ENCODE assay signal across 1 cellular context in genomic region chr16:89485701-89486246, GRCh38.
TF ChIP-seq lines count a peak whose summit lies in the region.

No MANE protein-coding gene starts in this region.

TF ChIP-seq in HepG2, 621 proteins besides CTCF, POLR2A, EP300 and RAD21:
- TF ChIP-seq ONECUT2 (CRISPR knock-in tag; IDR thresholded peaks at IDR 0.05): peak; percentile 72; the same call in 1 of the 2 replicates
- TF ChIP-seq, protein P1, sequence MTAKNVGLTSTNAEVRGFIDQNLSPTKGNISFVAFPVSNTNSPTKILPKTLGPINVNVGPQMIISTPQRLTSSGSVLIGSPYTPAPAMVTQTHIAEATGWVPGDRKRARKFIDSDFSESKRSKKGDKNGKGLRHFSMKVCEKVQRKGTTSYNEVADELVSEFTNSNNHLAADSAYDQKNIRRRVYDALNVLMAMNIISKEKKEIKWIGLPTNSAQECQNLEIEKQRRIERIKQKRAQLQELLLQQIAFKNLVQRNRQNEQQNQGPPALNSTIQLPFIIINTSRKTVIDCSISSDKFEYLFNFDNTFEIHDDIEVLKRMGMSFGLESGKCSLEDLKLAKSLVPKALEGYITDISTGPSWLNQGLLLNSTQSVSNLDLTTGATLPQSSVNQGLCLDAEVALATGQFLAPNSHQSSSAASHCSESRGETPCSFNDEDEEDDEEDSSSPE (CRISPR knock-in tag; IDR thresholded peaks at IDR 0.05): 0 out of 2 replicates have a peak, but pooled peaks have one; percentile 19
- no peak for TF ChIP-seq HIVEP1 (CRISPR knock-in tag; IDR thresholded peaks at IDR 0.05)
- TF ChIP-seq KMT2A (CRISPR knock-in tag; IDR thresholded peaks at IDR 0.05): 0 out of 2 replicates have a peak, but pooled peaks have one; percentile 13
- TF ChIP-seq RARA (CRISPR knock-in tag; IDR thresholded peaks at IDR 0.05): peak; percentile 25; the same call in 1 of the 2 replicates
- no peak for TF ChIP-seq ZNF567 (CRISPR knock-in tag; IDR thresholded peaks at IDR 0.05; ENCODE audit: borderline replicate concordance)
- TF ChIP-seq EEA1 (CRISPR knock-in tag; IDR thresholded peaks at IDR 0.05; ENCODE audit: borderline replicate concordance): no peak
- TF ChIP-seq ZNF558 (CRISPR knock-in tag; IDR thresholded peaks at IDR 0.05; ENCODE audit: borderline replicate concordance): no peak
- TF ChIP-seq SMAD3 (CRISPR knock-in tag; IDR thresholded peaks at IDR 0.05): peak; percentile 48; the same call in 1 of the 2 replicates
- TF ChIP-seq SYNCRIP (IDR thresholded peaks at IDR 0.05; ENCODE audit: insufficient read depth, low read depth, low read length): no peak
- TF ChIP-seq LRRFIP1 (CRISPR knock-in tag; conservative IDR thresholded peaks at IDR 0.05): no peak
- TF ChIP-seq ZNF468 (CRISPR knock-in tag; IDR thresholded peaks at IDR 0.05): no peak
- TF ChIP-seq, protein P2, sequence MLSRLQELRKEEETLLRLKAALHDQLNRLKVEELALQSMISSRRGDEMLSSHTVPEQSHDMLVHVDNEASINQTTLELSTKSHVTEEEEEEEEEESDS (CRISPR knock-in tag; IDR thresholded peaks at IDR 0.05; ENCODE audit: borderline replicate concordance): no peak
- TF ChIP-seq PCBP1 (IDR thresholded peaks at IDR 0.05; ENCODE audit: borderline replicate concordance, low read depth, low read length): no peak
- no peak for TF ChIP-seq ZNF142 (CRISPR knock-in tag; IDR thresholded peaks at IDR 0.05)
- TF ChIP-seq, protein P3, sequence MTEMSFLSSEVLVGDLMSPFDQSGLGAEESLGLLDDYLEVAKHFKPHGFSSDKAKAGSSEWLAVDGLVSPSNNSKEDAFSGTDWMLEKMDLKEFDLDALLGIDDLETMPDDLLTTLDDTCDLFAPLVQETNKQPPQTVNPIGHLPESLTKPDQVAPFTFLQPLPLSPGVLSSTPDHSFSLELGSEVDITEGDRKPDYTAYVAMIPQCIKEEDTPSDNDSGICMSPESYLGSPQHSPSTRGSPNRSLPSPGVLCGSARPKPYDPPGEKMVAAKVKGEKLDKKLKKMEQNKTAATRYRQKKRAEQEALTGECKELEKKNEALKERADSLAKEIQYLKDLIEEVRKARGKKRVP (CRISPR knock-in tag; IDR thresholded peaks at IDR 0.05): no peak
- no peak for TF ChIP-seq SUZ12 (IDR thresholded peaks at IDR 0.05; ENCODE audit: low read depth, low read length)
- TF ChIP-seq, protein P4, sequence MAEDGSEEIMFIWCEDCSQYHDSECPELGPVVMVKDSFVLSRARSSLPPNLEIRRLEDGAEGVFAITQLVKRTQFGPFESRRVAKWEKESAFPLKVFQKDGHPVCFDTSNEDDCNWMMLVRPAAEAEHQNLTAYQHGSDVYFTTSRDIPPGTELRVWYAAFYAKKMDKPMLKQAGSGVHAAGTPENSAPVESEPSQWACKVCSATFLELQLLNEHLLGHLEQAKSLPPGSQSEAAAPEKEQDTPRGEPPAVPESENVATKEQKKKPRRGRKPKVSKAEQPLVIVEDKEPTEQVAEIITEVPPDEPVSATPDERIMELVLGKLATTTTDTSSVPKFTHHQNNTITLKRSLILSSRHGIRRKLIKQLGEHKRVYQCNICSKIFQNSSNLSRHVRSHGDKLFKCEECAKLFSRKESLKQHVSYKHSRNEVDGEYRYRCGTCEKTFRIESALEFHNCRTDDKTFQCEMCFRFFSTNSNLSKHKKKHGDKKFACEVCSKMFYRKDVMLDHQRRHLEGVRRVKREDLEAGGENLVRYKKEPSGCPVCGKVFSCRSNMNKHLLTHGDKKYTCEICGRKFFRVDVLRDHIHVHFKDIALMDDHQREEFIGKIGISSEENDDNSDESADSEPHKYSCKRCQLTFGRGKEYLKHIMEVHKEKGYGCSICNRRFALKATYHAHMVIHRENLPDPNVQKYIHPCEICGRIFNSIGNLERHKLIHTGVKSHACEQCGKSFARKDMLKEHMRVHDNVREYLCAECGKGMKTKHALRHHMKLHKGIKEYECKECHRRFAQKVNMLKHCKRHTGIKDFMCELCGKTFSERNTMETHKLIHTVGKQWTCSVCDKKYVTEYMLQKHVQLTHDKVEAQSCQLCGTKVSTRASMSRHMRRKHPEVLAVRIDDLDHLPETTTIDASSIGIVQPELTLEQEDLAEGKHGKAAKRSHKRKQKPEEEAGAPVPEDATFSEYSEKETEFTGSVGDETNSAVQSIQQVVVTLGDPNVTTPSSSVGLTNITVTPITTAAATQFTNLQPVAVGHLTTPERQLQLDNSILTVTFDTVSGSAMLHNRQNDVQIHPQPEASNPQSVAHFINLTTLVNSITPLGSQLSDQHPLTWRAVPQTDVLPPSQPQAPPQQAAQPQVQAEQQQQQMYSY (CRISPR knock-in tag; IDR thresholded peaks at IDR 0.05): no peak
- TF ChIP-seq ZNF292 (CRISPR knock-in tag; IDR thresholded peaks at IDR 0.05; ENCODE audit: borderline replicate concordance, low read depth): no peak
- TF ChIP-seq ZNF335 (CRISPR knock-in tag; IDR thresholded peaks at IDR 0.05): peak; percentile 60; the same call in 1 of the 2 replicates
- TF ChIP-seq SOX13 (IDR thresholded peaks at IDR 0.05): no peak
- TF ChIP-seq SOX13 (CRISPR knock-in tag; conservative IDR thresholded peaks at IDR 0.05 in 1 of 2, IDR thresholded peaks at IDR 0.05 in 1 of 2): peak in 1 of 2 experiments; percentile 31; a peak in 1 of 4 replicates
- no peak for TF ChIP-seq GTF3A (CRISPR knock-in tag; conservative IDR thresholded peaks at IDR 0.05)
- TF ChIP-seq BRF2 (CRISPR knock-in tag; IDR thresholded peaks at IDR 0.05): 0 out of 2 replicates have a peak, but pooled peaks have one; percentile 38
- TF ChIP-seq BCL6 (CRISPR knock-in tag; IDR thresholded peaks at IDR 0.05): 0 out of 2 replicates have a peak, but pooled peaks have one; percentile 10
- TF ChIP-seq, protein P5, sequence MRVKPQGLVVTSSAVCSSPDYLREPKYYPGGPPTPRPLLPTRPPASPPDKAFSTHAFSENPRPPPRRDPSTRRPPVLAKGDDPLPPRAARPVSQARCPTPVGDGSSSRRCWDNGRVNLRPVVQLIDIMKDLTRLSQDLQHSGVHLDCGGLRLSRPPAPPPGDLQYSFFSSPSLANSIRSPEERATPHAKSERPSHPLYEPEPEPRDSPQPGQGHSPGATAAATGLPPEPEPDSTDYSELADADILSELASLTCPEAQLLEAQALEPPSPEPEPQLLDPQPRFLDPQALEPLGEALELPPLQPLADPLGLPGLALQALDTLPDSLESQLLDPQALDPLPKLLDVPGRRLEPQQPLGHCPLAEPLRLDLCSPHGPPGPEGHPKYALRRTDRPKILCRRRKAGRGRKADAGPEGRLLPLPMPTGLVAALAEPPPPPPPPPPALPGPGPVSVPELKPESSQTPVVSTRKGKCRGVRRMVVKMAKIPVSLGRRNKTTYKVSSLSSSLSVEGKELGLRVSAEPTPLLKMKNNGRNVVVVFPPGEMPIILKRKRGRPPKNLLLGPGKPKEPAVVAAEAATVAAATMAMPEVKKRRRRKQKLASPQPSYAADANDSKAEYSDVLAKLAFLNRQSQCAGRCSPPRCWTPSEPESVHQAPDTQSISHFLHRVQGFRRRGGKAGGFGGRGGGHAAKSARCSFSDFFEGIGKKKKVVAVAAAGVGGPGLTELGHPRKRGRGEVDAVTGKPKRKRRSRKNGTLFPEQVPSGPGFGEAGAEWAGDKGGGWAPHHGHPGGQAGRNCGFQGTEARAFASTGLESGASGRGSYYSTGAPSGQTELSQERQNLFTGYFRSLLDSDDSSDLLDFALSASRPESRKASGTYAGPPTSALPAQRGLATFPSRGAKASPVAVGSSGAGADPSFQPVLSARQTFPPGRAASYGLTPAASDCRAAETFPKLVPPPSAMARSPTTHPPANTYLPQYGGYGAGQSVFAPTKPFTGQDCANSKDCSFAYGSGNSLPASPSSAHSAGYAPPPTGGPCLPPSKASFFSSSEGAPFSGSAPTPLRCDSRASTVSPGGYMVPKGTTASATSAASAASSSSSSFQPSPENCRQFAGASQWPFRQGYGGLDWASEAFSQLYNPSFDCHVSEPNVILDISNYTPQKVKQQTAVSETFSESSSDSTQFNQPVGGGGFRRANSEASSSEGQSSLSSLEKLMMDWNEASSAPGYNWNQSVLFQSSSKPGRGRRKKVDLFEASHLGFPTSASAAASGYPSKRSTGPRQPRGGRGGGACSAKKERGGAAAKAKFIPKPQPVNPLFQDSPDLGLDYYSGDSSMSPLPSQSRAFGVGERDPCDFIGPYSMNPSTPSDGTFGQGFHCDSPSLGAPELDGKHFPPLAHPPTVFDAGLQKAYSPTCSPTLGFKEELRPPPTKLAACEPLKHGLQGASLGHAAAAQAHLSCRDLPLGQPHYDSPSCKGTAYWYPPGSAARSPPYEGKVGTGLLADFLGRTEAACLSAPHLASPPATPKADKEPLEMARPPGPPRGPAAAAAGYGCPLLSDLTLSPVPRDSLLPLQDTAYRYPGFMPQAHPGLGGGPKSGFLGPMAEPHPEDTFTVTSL (CRISPR knock-in tag; IDR thresholded peaks at IDR 0.05; ENCODE audit: borderline replicate concordance): 0 out of 2 replicates have a peak, but pooled peaks have one; percentile 21
- 0 out of 2 replicates have a peak, but pooled peaks have one; percentile 34 for TF ChIP-seq HDAC1 (CRISPR knock-in tag; IDR thresholded peaks at IDR 0.05)
- TF ChIP-seq ZNF878 (CRISPR knock-in tag; IDR thresholded peaks at IDR 0.05): no peak
